ENCODE assay signal across 24 cellular contexts in genomic region chr1:196412326-196412725, GRCh38.
DNase-seq lines count a peak whose midpoint lies in the region; ATAC-seq, FAIRE-seq and TF ChIP-seq lines count a peak whose summit lies in the region.
"Had no signal": no experiment of that assay in that cellular context is flagged by ENCODE, and none has a peak within 500 bp of the region (broad histone marks: within the 10 kb centered on the region; RNA-seq: fewer than 3 reads in every experiment).

No MANE protein-coding gene starts in this region.

- no peaks in the 10 kb centered on the region for H3K9me3 ChIP-seq in upper lobe of right lung
- H3K9me3 ChIP-seq: BE2C, BLaER1 had no signal

- H3K4me3 ChIP-seq in upper lobe of right lung: no peak overlapping the region
- H3K4me3 ChIP-seq: BLaER1, GM12878 had no signal

- FAIRE-seq in TTC549 (lab: Jason Lieb, UNC): peak; percentile 22
- FAIRE-seq: GM12878, GM12892, GM18507 had no signal

- ATAC-seq in upper lobe of right lung: no peak
- ATAC-seq: GM12878 had no signal

- TF ChIP-seq CTCF in upper lobe of right lung (IDR thresholded peaks at IDR 0.05): no peak

- no peak overlapping the region for H3K27ac ChIP-seq in upper lobe of right lung
- H3K27ac ChIP-seq: BLaER1 had no signal

- intact Hi-C loops in upper lobe of right lung (cut with DNase I): no loop called here

- no peaks in the 10 kb centered on the region for H3K36me3 ChIP-seq in upper lobe of right lung
- H3K36me3 ChIP-seq: BE2C, BLaER1 had no signal

- DNase-seq in OCI-M1 (lab: John Stamatoyannopoulos, UW): peak; percentile 20
- no peak for DNase-seq in GM19240 (ENCODE audit: insufficient read length, low spot score)
- DNase-seq in upper lobe of right lung: no peak
- DNase-seq in NCI-H2196 (lab: John Stamatoyannopoulos, UW; ENCODE audit: unreplicated experiment): no peak
- DNase-seq: 8988T; ACHN; BE2C; C1 segment of cervical spinal cord; CD4-positive, alpha-beta memory T cell; CD4-positive, CD25-positive, alpha-beta regulatory T cell; CD8-positive, alpha-beta memory T cell; COR-L47; DMS 273 treated with DMSO at 0.1 percent for 48 hours; DMS153; DMS53; DMS79; DND-41; EL; GDM1 had no signal

- H3K4me1 ChIP-seq in upper lobe of right lung: no peaks in the 10 kb centered on the region
- H3K4me1 ChIP-seq: BE2C, BLaER1 had no signal

- no peaks in the 10 kb centered on the region for H3K27me3 ChIP-seq in upper lobe of right lung
- H3K27me3 ChIP-seq: BE2C, BLaER1 had no signal
